In the genomic region with DNA sequence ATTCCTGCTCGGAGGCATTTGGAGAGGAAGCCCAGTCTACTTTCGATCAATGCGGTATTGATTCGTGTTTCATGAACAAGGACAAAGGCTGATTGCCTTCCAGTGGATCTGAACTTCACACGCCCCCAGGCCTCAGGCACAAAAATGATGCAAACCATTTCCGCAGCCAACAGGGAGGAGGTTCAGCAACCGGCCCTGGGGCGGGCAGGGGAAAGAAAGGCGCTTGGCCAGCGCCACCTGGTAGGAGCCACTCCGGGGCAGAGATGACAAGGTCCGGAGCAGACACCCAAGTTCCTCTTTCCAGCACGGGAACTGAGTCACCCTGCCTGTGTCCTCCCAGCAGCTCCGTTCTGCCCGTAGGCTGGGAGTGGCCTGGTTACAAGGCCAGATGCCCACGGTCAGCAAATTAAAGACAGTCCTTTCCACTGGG, we compare ENCODE assay signal across 1 cellular context.
TF ChIP-seq lines count a peak whose summit lies in the region.

No MANE protein-coding gene starts in this region.

TF ChIP-seq in K562, 482 proteins besides CTCF, POLR2A, EP300 and RAD21 (continued from another document and continues in another):
- TF ChIP-seq, protein P1, sequence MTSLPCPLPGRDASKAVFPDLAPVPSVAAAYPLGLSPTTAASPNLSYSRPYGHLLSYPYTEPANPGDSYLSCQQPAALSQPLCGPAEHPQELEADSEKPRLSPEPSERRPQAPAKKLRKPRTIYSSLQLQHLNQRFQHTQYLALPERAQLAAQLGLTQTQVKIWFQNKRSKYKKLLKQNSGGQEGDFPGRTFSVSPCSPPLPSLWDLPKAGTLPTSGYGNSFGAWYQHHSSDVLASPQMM (CRISPR knock-in tag; IDR thresholded peaks at IDR 0.05): no peak
- TF ChIP-seq LARP7 (IDR thresholded peaks at IDR 0.05) (no peak), NFIX (CRISPR knock-in tag; IDR thresholded peaks at IDR 0.05; ENCODE audit: low read depth) (no peak), NFXL1 (CRISPR knock-in tag; IDR thresholded peaks at IDR 0.05) (no peak), NR1H2 (CRISPR knock-in tag; IDR thresholded peaks at IDR 0.05) (no peak), BRF1 (IDR thresholded peaks at IDR 0.05; ENCODE audit: borderline replicate concordance, extremely low read depth, insufficient read length) (no peak), LEF1 (IDR thresholded peaks at IDR 0.05) (no peak), ZFX (CRISPR knock-in tag; IDR thresholded peaks at IDR 0.05) (no peak), ZNF41 (CRISPR knock-in tag; conservative IDR thresholded peaks at IDR 0.05) (no peak), ZNF408 (CRISPR knock-in tag; IDR thresholded peaks at IDR 0.05; ENCODE audit: low read depth) (no peak), RBM22 (IDR thresholded peaks at IDR 0.05; ENCODE audit: low read depth, low read length, poor library complexity, severe bottlenecking) (no peak), PHB2 (IDR thresholded peaks at IDR 0.05; ENCODE audit: low read depth) (no peak)
- TF ChIP-seq, protein P2, sequence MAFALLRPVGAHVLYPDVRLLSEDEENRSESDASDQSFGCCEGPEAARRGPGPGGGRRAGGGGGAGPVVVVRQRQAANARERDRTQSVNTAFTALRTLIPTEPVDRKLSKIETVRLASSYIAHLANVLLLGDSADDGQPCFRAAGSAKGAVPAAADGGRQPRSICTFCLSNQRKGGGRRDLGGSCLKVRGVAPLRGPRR (CRISPR knock-in tag; IDR thresholded peaks at IDR 0.05): no peak
- TF ChIP-seq, protein P3, sequence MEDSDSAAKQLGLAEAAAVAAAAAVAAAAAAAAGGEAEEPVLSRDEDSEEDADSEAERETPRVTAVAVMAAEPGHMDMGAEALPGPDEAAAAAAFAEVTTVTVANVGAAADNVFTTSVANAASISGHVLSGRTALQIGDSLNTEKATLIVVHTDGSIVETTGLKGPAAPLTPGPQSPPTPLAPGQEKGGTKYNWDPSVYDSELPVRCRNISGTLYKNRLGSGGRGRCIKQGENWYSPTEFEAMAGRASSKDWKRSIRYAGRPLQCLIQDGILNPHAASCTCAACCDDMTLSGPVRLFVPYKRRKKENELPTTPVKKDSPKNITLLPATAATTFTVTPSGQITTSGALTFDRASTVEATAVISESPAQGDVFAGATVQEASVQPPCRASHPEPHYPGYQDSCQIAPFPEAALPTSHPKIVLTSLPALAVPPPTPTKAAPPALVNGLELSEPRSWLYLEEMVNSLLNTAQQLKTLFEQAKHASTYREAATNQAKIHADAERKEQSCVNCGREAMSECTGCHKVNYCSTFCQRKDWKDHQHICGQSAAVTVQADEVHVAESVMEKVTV (CRISPR knock-in tag; IDR thresholded peaks at IDR 0.05): no peak
- TF ChIP-seq, protein P4, sequence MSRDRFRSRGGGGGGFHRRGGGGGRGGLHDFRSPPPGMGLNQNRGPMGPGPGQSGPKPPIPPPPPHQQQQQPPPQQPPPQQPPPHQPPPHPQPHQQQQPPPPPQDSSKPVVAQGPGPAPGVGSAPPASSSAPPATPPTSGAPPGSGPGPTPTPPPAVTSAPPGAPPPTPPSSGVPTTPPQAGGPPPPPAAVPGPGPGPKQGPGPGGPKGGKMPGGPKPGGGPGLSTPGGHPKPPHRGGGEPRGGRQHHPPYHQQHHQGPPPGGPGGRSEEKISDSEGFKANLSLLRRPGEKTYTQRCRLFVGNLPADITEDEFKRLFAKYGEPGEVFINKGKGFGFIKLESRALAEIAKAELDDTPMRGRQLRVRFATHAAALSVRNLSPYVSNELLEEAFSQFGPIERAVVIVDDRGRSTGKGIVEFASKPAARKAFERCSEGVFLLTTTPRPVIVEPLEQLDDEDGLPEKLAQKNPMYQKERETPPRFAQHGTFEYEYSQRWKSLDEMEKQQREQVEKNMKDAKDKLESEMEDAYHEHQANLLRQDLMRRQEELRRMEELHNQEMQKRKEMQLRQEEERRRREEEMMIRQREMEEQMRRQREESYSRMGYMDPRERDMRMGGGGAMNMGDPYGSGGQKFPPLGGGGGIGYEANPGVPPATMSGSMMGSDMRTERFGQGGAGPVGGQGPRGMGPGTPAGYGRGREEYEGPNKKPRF (IDR thresholded peaks at IDR 0.05; ENCODE audit: low read depth, low read length): no peak
- TF ChIP-seq, protein P5, sequence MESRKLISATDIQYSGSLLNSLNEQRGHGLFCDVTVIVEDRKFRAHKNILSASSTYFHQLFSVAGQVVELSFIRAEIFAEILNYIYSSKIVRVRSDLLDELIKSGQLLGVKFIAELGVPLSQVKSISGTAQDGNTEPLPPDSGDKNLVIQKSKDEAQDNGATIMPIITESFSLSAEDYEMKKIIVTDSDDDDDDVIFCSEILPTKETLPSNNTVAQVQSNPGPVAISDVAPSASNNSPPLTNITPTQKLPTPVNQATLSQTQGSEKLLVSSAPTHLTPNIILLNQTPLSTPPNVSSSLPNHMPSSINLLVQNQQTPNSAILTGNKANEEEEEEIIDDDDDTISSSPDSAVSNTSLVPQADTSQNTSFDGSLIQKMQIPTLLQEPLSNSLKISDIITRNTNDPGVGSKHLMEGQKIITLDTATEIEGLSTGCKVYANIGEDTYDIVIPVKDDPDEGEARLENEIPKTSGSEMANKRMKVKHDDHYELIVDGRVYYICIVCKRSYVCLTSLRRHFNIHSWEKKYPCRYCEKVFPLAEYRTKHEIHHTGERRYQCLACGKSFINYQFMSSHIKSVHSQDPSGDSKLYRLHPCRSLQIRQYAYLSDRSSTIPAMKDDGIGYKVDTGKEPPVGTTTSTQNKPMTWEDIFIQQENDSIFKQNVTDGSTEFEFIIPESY (CRISPR knock-in tag; IDR thresholded peaks at IDR 0.05): peak; percentile 71; the same call in 1 of the 2 replicates
- TF ChIP-seq, protein P6, sequence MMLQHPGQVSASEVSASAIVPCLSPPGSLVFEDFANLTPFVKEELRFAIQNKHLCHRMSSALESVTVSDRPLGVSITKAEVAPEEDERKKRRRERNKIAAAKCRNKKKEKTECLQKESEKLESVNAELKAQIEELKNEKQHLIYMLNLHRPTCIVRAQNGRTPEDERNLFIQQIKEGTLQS (IDR thresholded peaks at IDR 0.05): peak; percentile 57
- TF ChIP-seq, protein P6 (CRISPR knock-in tag; conservative IDR thresholded peaks at IDR 0.05): no peak; the same call in 1 of the 2 replicates
- TF ChIP-seq, protein P7, sequence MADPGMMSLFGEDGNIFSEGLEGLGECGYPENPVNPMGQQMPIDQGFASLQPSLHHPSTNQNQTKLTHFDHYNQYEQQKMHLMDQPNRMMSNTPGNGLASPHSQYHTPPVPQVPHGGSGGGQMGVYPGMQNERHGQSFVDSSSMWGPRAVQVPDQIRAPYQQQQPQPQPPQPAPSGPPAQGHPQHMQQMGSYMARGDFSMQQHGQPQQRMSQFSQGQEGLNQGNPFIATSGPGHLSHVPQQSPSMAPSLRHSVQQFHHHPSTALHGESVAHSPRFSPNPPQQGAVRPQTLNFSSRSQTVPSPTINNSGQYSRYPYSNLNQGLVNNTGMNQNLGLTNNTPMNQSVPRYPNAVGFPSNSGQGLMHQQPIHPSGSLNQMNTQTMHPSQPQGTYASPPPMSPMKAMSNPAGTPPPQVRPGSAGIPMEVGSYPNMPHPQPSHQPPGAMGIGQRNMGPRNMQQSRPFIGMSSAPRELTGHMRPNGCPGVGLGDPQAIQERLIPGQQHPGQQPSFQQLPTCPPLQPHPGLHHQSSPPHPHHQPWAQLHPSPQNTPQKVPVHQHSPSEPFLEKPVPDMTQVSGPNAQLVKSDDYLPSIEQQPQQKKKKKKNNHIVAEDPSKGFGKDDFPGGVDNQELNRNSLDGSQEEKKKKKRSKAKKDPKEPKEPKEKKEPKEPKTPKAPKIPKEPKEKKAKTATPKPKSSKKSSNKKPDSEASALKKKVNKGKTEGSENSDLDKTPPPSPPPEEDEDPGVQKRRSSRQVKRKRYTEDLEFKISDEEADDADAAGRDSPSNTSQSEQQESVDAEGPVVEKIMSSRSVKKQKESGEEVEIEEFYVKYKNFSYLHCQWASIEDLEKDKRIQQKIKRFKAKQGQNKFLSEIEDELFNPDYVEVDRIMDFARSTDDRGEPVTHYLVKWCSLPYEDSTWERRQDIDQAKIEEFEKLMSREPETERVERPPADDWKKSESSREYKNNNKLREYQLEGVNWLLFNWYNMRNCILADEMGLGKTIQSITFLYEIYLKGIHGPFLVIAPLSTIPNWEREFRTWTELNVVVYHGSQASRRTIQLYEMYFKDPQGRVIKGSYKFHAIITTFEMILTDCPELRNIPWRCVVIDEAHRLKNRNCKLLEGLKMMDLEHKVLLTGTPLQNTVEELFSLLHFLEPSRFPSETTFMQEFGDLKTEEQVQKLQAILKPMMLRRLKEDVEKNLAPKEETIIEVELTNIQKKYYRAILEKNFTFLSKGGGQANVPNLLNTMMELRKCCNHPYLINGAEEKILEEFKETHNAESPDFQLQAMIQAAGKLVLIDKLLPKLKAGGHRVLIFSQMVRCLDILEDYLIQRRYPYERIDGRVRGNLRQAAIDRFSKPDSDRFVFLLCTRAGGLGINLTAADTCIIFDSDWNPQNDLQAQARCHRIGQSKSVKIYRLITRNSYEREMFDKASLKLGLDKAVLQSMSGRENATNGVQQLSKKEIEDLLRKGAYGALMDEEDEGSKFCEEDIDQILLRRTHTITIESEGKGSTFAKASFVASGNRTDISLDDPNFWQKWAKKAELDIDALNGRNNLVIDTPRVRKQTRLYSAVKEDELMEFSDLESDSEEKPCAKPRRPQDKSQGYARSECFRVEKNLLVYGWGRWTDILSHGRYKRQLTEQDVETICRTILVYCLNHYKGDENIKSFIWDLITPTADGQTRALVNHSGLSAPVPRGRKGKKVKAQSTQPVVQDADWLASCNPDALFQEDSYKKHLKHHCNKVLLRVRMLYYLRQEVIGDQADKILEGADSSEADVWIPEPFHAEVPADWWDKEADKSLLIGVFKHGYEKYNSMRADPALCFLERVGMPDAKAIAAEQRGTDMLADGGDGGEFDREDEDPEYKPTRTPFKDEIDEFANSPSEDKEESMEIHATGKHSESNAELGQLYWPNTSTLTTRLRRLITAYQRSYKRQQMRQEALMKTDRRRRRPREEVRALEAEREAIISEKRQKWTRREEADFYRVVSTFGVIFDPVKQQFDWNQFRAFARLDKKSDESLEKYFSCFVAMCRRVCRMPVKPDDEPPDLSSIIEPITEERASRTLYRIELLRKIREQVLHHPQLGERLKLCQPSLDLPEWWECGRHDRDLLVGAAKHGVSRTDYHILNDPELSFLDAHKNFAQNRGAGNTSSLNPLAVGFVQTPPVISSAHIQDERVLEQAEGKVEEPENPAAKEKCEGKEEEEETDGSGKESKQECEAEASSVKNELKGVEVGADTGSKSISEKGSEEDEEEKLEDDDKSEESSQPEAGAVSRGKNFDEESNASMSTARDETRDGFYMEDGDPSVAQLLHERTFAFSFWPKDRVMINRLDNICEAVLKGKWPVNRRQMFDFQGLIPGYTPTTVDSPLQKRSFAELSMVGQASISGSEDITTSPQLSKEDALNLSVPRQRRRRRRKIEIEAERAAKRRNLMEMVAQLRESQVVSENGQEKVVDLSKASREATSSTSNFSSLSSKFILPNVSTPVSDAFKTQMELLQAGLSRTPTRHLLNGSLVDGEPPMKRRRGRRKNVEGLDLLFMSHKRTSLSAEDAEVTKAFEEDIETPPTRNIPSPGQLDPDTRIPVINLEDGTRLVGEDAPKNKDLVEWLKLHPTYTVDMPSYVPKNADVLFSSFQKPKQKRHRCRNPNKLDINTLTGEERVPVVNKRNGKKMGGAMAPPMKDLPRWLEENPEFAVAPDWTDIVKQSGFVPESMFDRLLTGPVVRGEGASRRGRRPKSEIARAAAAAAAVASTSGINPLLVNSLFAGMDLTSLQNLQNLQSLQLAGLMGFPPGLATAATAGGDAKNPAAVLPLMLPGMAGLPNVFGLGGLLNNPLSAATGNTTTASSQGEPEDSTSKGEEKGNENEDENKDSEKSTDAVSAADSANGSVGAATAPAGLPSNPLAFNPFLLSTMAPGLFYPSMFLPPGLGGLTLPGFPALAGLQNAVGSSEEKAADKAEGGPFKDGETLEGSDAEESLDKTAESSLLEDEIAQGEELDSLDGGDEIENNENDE (IDR thresholded peaks at IDR 0.05; ENCODE audit: low read depth, low read length): no peak
- TF ChIP-seq, protein P8, sequence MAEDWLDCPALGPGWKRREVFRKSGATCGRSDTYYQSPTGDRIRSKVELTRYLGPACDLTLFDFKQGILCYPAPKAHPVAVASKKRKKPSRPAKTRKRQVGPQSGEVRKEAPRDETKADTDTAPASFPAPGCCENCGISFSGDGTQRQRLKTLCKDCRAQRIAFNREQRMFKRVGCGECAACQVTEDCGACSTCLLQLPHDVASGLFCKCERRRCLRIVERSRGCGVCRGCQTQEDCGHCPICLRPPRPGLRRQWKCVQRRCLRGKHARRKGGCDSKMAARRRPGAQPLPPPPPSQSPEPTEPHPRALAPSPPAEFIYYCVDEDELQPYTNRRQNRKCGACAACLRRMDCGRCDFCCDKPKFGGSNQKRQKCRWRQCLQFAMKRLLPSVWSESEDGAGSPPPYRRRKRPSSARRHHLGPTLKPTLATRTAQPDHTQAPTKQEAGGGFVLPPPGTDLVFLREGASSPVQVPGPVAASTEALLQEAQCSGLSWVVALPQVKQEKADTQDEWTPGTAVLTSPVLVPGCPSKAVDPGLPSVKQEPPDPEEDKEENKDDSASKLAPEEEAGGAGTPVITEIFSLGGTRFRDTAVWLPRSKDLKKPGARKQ (CRISPR knock-in tag; IDR thresholded peaks at IDR 0.05): no peak
- TF ChIP-seq, protein P9, sequence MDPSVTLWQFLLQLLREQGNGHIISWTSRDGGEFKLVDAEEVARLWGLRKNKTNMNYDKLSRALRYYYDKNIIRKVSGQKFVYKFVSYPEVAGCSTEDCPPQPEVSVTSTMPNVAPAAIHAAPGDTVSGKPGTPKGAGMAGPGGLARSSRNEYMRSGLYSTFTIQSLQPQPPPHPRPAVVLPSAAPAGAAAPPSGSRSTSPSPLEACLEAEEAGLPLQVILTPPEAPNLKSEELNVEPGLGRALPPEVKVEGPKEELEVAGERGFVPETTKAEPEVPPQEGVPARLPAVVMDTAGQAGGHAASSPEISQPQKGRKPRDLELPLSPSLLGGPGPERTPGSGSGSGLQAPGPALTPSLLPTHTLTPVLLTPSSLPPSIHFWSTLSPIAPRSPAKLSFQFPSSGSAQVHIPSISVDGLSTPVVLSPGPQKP (CRISPR knock-in tag; IDR thresholded peaks at IDR 0.05): no peak
